In genomic region chr7:54758702-54759665, GRCh38 we compare ENCODE assay signal across 8 cellular contexts. TPM values are rescaled to one million over a fixed set of nuclear protein-coding genes. Genes with fewer than 3 reads are reported as not detected.
DNase-seq lines count a peak whose midpoint lies in the region; ATAC-seq and TF ChIP-seq lines count a peak whose summit lies in the region.

Gene SEC61G, minus strand, starts transcription at chr7:54759211. Its CDS starts 1,623 bp downstream, at chr7:54757588.

- peak; percentile 90 for ATAC-seq in activated T-helper 17 cell treated with anti-CD3 and anti-CD28 coated beads, Interleukin-2, amount 50 U/mL, for 72 hours (replicated peaks)
- peak; percentile 98 for ATAC-seq in naive thymus-derived CD4-positive, alpha-beta T cell
- ATAC-seq in stimulated activated naive B cell treated with anti-CD40 and anti-IgM and Interleukin-4, amounts not matched to agents 10 μg/mL and 1 μg/mL and 100 μg/mL, for 72 hours (replicated peaks), result peak; percentile 95 to 97

- peaks cover 3% of the 10 kb centered on the region for H3K4me1 ChIP-seq in fibroblast of lung (ENCODE audit: control insufficient read depth, extremely low read depth, insufficient read depth, low read length)
- peaks cover 7 to 11% of the 10 kb centered on the region in 2 donors for H3K4me1 ChIP-seq in naive thymus-derived CD4-positive, alpha-beta T cell (ENCODE audit: control insufficient read depth in 2 of 2, insufficient read depth in 2 of 2, low read length in 2 of 2)

- intact Hi-C loops in naive thymus-derived CD4-positive, alpha-beta T cell (cut with micrococcal nuclease), result loop anchor here (1.0 to 5.0 kb wide), 14 partner anchors 15 to 1347 kb away; partner anchors contain the start of genes CCT6A (in 2 of the 2), CHCHD2 (in 2 of the 2), PSPH (in 2 of the 2) and VOPP1 (in 2 of the 2)

- peaks cover 2% of the 10 kb centered on the region for H3K36me3 ChIP-seq in fibroblast of lung (ENCODE audit: control insufficient read depth, insufficient read depth, low read length)
- H3K36me3 ChIP-seq in naive thymus-derived CD4-positive, alpha-beta T cell (ENCODE audit: control insufficient read depth in 2 of 3, insufficient read depth in 3 of 3, low read length in 3 of 3), result peaks cover 0 to 20% (median 4%) of the 10 kb centered on the region in 3 experiments

- DNase-seq in Daoy (ENCODE audit: low read depth) (peak; percentile 100), GOT3 (lab: John Stamatoyannopoulos, UW) (peak; percentile 96), LNCaP clone FGC (ENCODE audit: low read depth) (peak; percentile 89), RWPE1 (ENCODE audit: low spot score) (peak; percentile 96), fibroblast of lung (ENCODE audit: low read depth in 2 of 2) (peak; percentile 96 to 97)
- peak; percentile 92 to 96 (median 94) for DNase-seq in naive thymus-derived CD4-positive, alpha-beta T cell
- peak; percentile 95 for DNase-seq in stimulated activated naive B cell treated with anti-CD40 and anti-IgM and Interleukin-4, amounts not matched to agents 10 μg/mL and 1 μg/mL and 100 μg/mL, for 72 hours

- peaks cover 49% of the 10 kb centered on the region for H3K79me2 ChIP-seq in fibroblast of lung (ENCODE audit: control insufficient read depth, insufficient read depth, low read length)

- H3K9ac ChIP-seq in fibroblast of lung (ENCODE audit: insufficient read depth, low read length), result peak within 1 kb of the TSS; percentile 97

- POLR2A ChIA-PET in RWPE1 (lab: Yijun Ruan, JAX; ENCODE audit: low non-redundant PET), result interaction anchor here (0.6 to 1.6 kb wide), 3 partner anchors 16 to 496 kb away, joined by 3 to 6 read pairs (median 3); no protein-coding TSS in a partner anchor
- POLR2A ChIA-PET in naive thymus-derived CD4-positive, alpha-beta T cell (lab: Charles Lee), result interaction anchor here (0.8 to 2.4 kb wide), 9 partner anchors 9 to 1347 kb away, joined by 3 to 19 read pairs (median 4); partner anchors contain the start of genes CHCHD2 and LANCL2

- H3K4me2 ChIP-seq in fibroblast of lung (ENCODE audit: extremely low read depth, insufficient read depth, low read length), result peak within 1 kb of the TSS; percentile 88

- H2AFZ ChIP-seq in fibroblast of lung (ENCODE audit: low read length), result peak within 1 kb of the TSS; percentile 74

- H3K36me3 Mint-ChIP-seq in activated T-helper 17 cell treated with anti-CD3 and anti-CD28 coated beads, Interleukin-2, amount 50 U/mL, for 72 hours (ENCODE audit: low read depth), result peaks cover 61% of the 10 kb centered on the region
- peaks cover 0 to 15% (median 9%) of the 10 kb centered on the region in 5 donors for H3K36me3 Mint-ChIP-seq in naive thymus-derived CD4-positive, alpha-beta T cell
- H3K36me3 Mint-ChIP-seq in stimulated activated naive B cell treated with anti-CD40 and anti-IgM and Interleukin-4, amounts not matched to agents 10 μg/mL and 1 μg/mL and 100 μg/mL, for 72 hours, result peaks cover 2 to 8% of the 10 kb centered on the region in 2 donors

- CTCF ChIA-PET in RWPE1 (lab: Yijun Ruan, JAX), result interaction anchor here (0.5 to 1.2 kb wide), 3 partner anchors 7 to 496 kb away, joined by 3 to 9 read pairs (median 3); no protein-coding TSS in a partner anchor
- CTCF ChIA-PET in naive thymus-derived CD4-positive, alpha-beta T cell (lab: Charles Lee), result interaction anchor here (1.5 to 2.4 kb wide), 2 partner anchors 10 to 15 kb away, joined by 5 to 16 read pairs; no protein-coding TSS in a partner anchor

- H3K4me3 ChIP-seq in LNCaP clone FGC (ENCODE audit: low read depth, low read length) (peak within 1 kb of the TSS; percentile 90), fibroblast of lung (replicated peaks in 1 of 4; ENCODE audit: control extremely low read depth in 1 of 4, insufficient read depth in 1 of 4, low read depth in 3 of 4, low read length in 4 of 4) (peak within 1 kb of the TSS; percentile 75 to 95 (median 94))
- H3K4me3 ChIP-seq in naive thymus-derived CD4-positive, alpha-beta T cell (ENCODE audit: low read length), result peak within 1 kb of the TSS; percentile 67

- no peaks in the 10 kb centered on the region for H3K27me3 Mint-ChIP-seq in activated T-helper 17 cell treated with anti-CD3 and anti-CD28 coated beads, Interleukin-2, amount 50 U/mL, for 72 hours
- peaks cover 0 to 21% (median 6%) of the 10 kb centered on the region in 5 donors for H3K27me3 Mint-ChIP-seq in naive thymus-derived CD4-positive, alpha-beta T cell
- H3K27me3 Mint-ChIP-seq in stimulated activated naive B cell treated with anti-CD40 and anti-IgM and Interleukin-4, amounts not matched to agents 10 μg/mL and 1 μg/mL and 100 μg/mL, for 72 hours, result peaks cover 4% of the 10 kb centered on the region in 2 donors

- peaks cover 9% of the 10 kb centered on the region for H3K4me1 Mint-ChIP-seq in activated T-helper 17 cell treated with anti-CD3 and anti-CD28 coated beads, Interleukin-2, amount 50 U/mL, for 72 hours
- peaks cover 15 to 53% (median 40%) of the 10 kb centered on the region in 7 donors for H3K4me1 Mint-ChIP-seq in naive thymus-derived CD4-positive, alpha-beta T cell
- peaks cover 8 to 23% of the 10 kb centered on the region in 2 donors for H3K4me1 Mint-ChIP-seq in stimulated activated naive B cell treated with anti-CD40 and anti-IgM and Interleukin-4, amounts not matched to agents 10 μg/mL and 1 μg/mL and 100 μg/mL, for 72 hours

- H3K9me3 Mint-ChIP-seq in activated T-helper 17 cell treated with anti-CD3 and anti-CD28 coated beads, Interleukin-2, amount 50 U/mL, for 72 hours, result no peaks in the 10 kb centered on the region
- H3K9me3 Mint-ChIP-seq in naive thymus-derived CD4-positive, alpha-beta T cell, result peaks cover 0 to 1% (median 0%) of the 10 kb centered on the region in 11 donors
- H3K9me3 Mint-ChIP-seq in stimulated activated naive B cell treated with anti-CD40 and anti-IgM and Interleukin-4, amounts not matched to agents 10 μg/mL and 1 μg/mL and 100 μg/mL, for 72 hours, result no peaks in the 10 kb centered on the region

- H3K27ac ChIP-seq in RWPE1 (peak within 1 kb of the TSS; percentile 79), fibroblast of lung (ENCODE audit: insufficient read depth, low read length) (peak within 1 kb of the TSS; percentile 98)
- H3K27ac ChIP-seq in naive thymus-derived CD4-positive, alpha-beta T cell (ENCODE audit: low read depth, low read length), result peak within 1 kb of the TSS; percentile 83

- H4K20me1 ChIP-seq in fibroblast of lung (ENCODE audit: control insufficient read depth, extremely low read depth, insufficient read depth, low read length), result peaks cover 4% of the 10 kb centered on the region

- no peaks in the 10 kb centered on the region for H3K27me3 ChIP-seq in fibroblast of lung (ENCODE audit: control insufficient read depth, insufficient read depth, low read length)
- no peaks in the 10 kb centered on the region for H3K27me3 ChIP-seq in naive thymus-derived CD4-positive, alpha-beta T cell (ENCODE audit: control insufficient read depth in 2 of 2, insufficient read depth in 2 of 2, low read length in 2 of 2)

- H3K27ac Mint-ChIP-seq in activated T-helper 17 cell treated with anti-CD3 and anti-CD28 coated beads, Interleukin-2, amount 50 U/mL, for 72 hours, result peak within 1 kb of the TSS; percentile 99
- H3K27ac Mint-ChIP-seq in naive thymus-derived CD4-positive, alpha-beta T cell, result peak within 1 kb of the TSS; percentile 93 to 98 (median 96)
- H3K27ac Mint-ChIP-seq in stimulated activated naive B cell treated with anti-CD40 and anti-IgM and Interleukin-4, amounts not matched to agents 10 μg/mL and 1 μg/mL and 100 μg/mL, for 72 hours, result peak within 1 kb of the TSS; percentile 97

- peak within 1 kb of the TSS; percentile 98 for H3K4me3 Mint-ChIP-seq in activated T-helper 17 cell treated with anti-CD3 and anti-CD28 coated beads, Interleukin-2, amount 50 U/mL, for 72 hours
- H3K4me3 Mint-ChIP-seq in naive thymus-derived CD4-positive, alpha-beta T cell, result peak within 1 kb of the TSS; percentile 94 to 100 (median 100)
- H3K4me3 Mint-ChIP-seq in stimulated activated naive B cell treated with anti-CD40 and anti-IgM and Interleukin-4, amounts not matched to agents 10 μg/mL and 1 μg/mL and 100 μg/mL, for 72 hours, result peak within 1 kb of the TSS; percentile 98 to 99

- H3K9me3 ChIP-seq in fibroblast of lung (ENCODE audit: control insufficient read depth, insufficient read depth, low read depth, low read length), result no peaks in the 10 kb centered on the region
- H3K9me3 ChIP-seq in naive thymus-derived CD4-positive, alpha-beta T cell (ENCODE audit: control insufficient read depth in 2 of 3, low read length in 3 of 3), result no peaks in the 10 kb centered on the region

- no peak for TF ChIP-seq CTCF in LNCaP clone FGC (IDR thresholded peaks at IDR 0.05; ENCODE audit: control insufficient read depth, extremely low read depth, insufficient read depth)
- TF ChIP-seq CTCF in RWPE1 (conservative IDR thresholded peaks at IDR 0.05; ENCODE audit: low read depth), result no peak
- TF ChIP-seq CTCF in fibroblast of lung (conservative IDR thresholded peaks at IDR 0.05 in 1 of 2, IDR thresholded peaks at IDR 0.05 in 1 of 2; ENCODE audit: low read depth in 1 of 2, low read length in 2 of 2), result no peak

RNA-seq across cellular contexts. Expression of gene SEC61G, which starts in this region (rescaled TPM):
- 1,119 and 2,044 TPM in 2 replicates for total RNA-seq in Daoy (2014; rRNA removed; shearing (Covaris generic))
- 100 to 1,000 TPM; 165 to 192 TPM for total RNA-seq in activated T-helper 17 cell treated with anti-CD3 and anti-CD28 coated beads, Interleukin-2, amount 50 U/mL, for 72 hours
- total RNA-seq in fibroblast of lung, result 143 and 192 TPM in 2 replicates
- 514 and 623 TPM in 2 replicates for polyA plus RNA-seq in fibroblast of lung
- 421 and 488 TPM in 2 replicates for polyA plus RNA-seq in fibroblast of lung (2012)
- polyA minus RNA-seq in fibroblast of lung (ENCODE audit: low replicate concordance), result 2.5 TPM in 1 of 2 replicates, not detected in the other
- total RNA-seq in naive thymus-derived CD4-positive, alpha-beta T cell, result 100 to 1,000 TPM in 1 of 5 experiments, 10 to 100 TPM in 4; 31.8 to 174 (median 46.6) TPM
- 100 to 1,000 TPM; 168 to 241 TPM for polyA plus RNA-seq in naive thymus-derived CD4-positive, alpha-beta T cell

Comparison
In these comparisons a context has a peak if more than half of its experiments do, and no peak if none do; other contexts are left out.
1. Peak in every context shown above with its lines: DNase-seq, ATAC-seq, H3K4me3 ChIP-seq and H3K27ac ChIP-seq.